ENCODE assay signal across 13 cellular contexts in the genomic region with DNA sequence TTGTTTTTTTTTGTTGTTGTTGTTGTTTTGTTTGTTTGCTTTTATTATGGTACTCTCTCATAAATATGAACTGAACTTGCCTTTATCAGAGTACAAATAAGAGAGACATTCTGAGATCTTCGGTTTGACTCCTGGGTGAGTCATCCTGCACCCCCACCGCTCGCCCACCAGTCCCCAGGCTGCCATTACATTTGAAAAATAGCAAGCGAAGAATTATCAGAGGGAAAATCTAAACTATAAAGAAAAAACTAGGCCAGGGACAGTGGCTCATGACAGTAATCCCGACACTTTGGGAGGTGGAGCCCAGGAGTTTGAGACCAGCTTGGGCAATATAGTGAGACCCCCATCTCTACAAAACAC.
DNase-seq lines count a peak whose midpoint lies in the region; ATAC-seq and TF ChIP-seq lines count a peak whose summit lies in the region.
"Had no signal": no experiment of that assay in that cellular context is flagged by ENCODE, and none has a peak within 500 bp of the region (broad histone marks: within the 10 kb centered on the region; RNA-seq: fewer than 3 reads in every experiment).

No MANE protein-coding gene starts in this region.

- POLR2A ChIA-PET in activated B cell treated with CpG ODN at 0.5 μM for 24 hours (lab: Charles Lee): no interaction called here

- peaks cover 84 to 100% (median 97%) of the 10 kb centered on the region in 10 experiments for H3K4me1 ChIP-seq in BLaER1 treated with 17β-estradiol and CSF1 and Interleukin-3, amounts not matched to agents 10 nM and 100 nM

- TF ChIP-seq CTCF in activated B cell treated with CpG ODN at 0.5 μM for 24 hours (IDR thresholded peaks at IDR 0.05): no peak

- H3K4me1 Mint-ChIP-seq in activated B cell treated with CpG ODN at 0.5 μM for 24 hours: peaks cover 79% of the 10 kb centered on the region
- peaks cover 74% of the 10 kb centered on the region for H3K4me1 Mint-ChIP-seq in activated naive CD4-positive, alpha-beta T cell treated with anti-CD3 and anti-CD28 coated beads for 36 hours (ENCODE audit: low read depth)

- peak overlapping the region; percentile 57 to 87 (median 73) for H3K4me2 ChIP-seq in BLaER1 treated with 17β-estradiol and CSF1 and Interleukin-3, amounts not matched to agents 10 nM and 100 nM
- H3K4me2 ChIP-seq: neural progenitor cell had no signal

- no peaks in the 10 kb centered on the region for H3K36me3 ChIP-seq in BLaER1 treated with 17β-estradiol and CSF1 and Interleukin-3, amounts not matched to agents 10 nM and 100 nM
- H3K36me3 ChIP-seq: neural progenitor cell had no signal

- peak overlapping the region; percentile 61 for H3K27ac Mint-ChIP-seq in activated B cell treated with CpG ODN at 0.5 μM for 24 hours
- H3K27ac Mint-ChIP-seq in activated naive CD4-positive, alpha-beta T cell treated with anti-CD3 and anti-CD28 coated beads for 36 hours: peak overlapping the region; percentile 14
- H3K27ac Mint-ChIP-seq: neural progenitor cell; stimulated activated naive B cell treated with anti-CD40 and anti-IgM and Interleukin-4, amounts not matched to agents 10 μg/mL and 1 μg/mL and 100 μg/mL, for 72 hours had no signal

- H3K36me3 Mint-ChIP-seq in activated B cell treated with CpG ODN at 0.5 μM for 24 hours (ENCODE audit: low read depth): no peaks in the 10 kb centered on the region
- H3K36me3 Mint-ChIP-seq in activated naive CD4-positive, alpha-beta T cell treated with anti-CD3 and anti-CD28 coated beads for 36 hours (ENCODE audit: low read depth): no peaks in the 10 kb centered on the region
- H3K36me3 Mint-ChIP-seq: neural progenitor cell had no signal

- no peak overlapping the region for H3K4me3 Mint-ChIP-seq in activated B cell treated with CpG ODN at 0.5 μM for 24 hours
- no peak overlapping the region for H3K4me3 Mint-ChIP-seq in activated naive CD4-positive, alpha-beta T cell treated with anti-CD3 and anti-CD28 coated beads for 36 hours
- H3K4me3 Mint-ChIP-seq: neural progenitor cell had no signal

- CTCF ChIA-PET in activated B cell treated with CpG ODN at 0.5 μM for 24 hours (lab: Charles Lee): no interaction called here
- CTCF ChIA-PET in activated naive CD4-positive, alpha-beta T cell treated with anti-CD3 and anti-CD28 coated beads for 36 hours (lab: Charles Lee): no interaction called here

- intact Hi-C loops in activated B cell treated with CpG ODN at 0.5 μM for 24 hours (cut with micrococcal nuclease): loop anchor here (2.0 kb wide), 1 partner anchor 14 kb away; no protein-coding TSS in a partner anchor
- intact Hi-C loops in activated naive CD4-positive, alpha-beta T cell treated with anti-CD3 and anti-CD28 coated beads for 36 hours (cut with micrococcal nuclease): loop anchor here (2.0 to 5.0 kb wide), 3 partner anchors 82 to 211 kb away; no protein-coding TSS in a partner anchor

- H3K9ac ChIP-seq in BLaER1 treated with 17β-estradiol and CSF1 and Interleukin-3, amounts not matched to agents 10 nM and 100 nM: peak overlapping the region in 7 of 11 experiments; percentile 35 to 73 (median 63); a peak in 13 of 22 replicates
- H3K9ac ChIP-seq: neural progenitor cell had no signal

- H4K20me1 ChIP-seq in BLaER1 treated with 17β-estradiol and CSF1 and Interleukin-3, amounts not matched to agents 10 nM and 100 nM: no peaks in the 10 kb centered on the region

- ATAC-seq in activated B cell treated with CpG ODN at 0.5 μM for 24 hours (ENCODE audit: low read depth): no peak
- ATAC-seq in GM21786 (IDR thresholded peaks at IDR 0.05; ENCODE audit: unreplicated experiment): no peak
- no peak for ATAC-seq in GM18498 (IDR thresholded peaks at IDR 0.05; ENCODE audit: unreplicated experiment)
- ATAC-seq in HG03432 (IDR thresholded peaks at IDR 0.05; ENCODE audit: unreplicated experiment): no peak
- ATAC-seq: sciatic nerve; SK-N-SH treated with all-trans-retinoic acid at 6 μM for 48 hours; stimulated activated naive B cell treated with anti-CD40 and anti-IgM and Interleukin-4, amounts not matched to agents 10 μg/mL and 1 μg/mL and 100 μg/mL, for 72 hours had no signal

- DNase-seq in activated B cell treated with CpG ODN at 0.5 μM for 24 hours: no peak
- peak; percentile 45 for DNase-seq in activated naive CD4-positive, alpha-beta T cell treated with anti-CD3 and anti-CD28 coated beads for 36 hours
- DNase-seq in stimulated activated CD4-positive, alpha-beta T cell treated with anti-CD3 and anti-CD28 coated beads, Interleukin-1b, Interleukin-23, amount 100 ng/mL, for 48 hours: peak; percentile 45
- no peak for DNase-seq in Ammon's horn (ENCODE audit: low spot score)
- DNase-seq: DMS79 treated with DMSO at 0.1 percent for 48 hours; stimulated activated naive B cell treated with anti-CD40 and anti-IgM and Interleukin-4, amounts not matched to agents 10 μg/mL and 1 μg/mL and 100 μg/mL, for 72 hours had no signal

- no peaks in the 10 kb centered on the region for H3K27me3 Mint-ChIP-seq in activated B cell treated with CpG ODN at 0.5 μM for 24 hours
- no peaks in the 10 kb centered on the region for H3K27me3 Mint-ChIP-seq in activated naive CD4-positive, alpha-beta T cell treated with anti-CD3 and anti-CD28 coated beads for 36 hours (ENCODE audit: low read depth)
- H3K27me3 Mint-ChIP-seq: stimulated activated naive B cell treated with anti-CD40 and anti-IgM and Interleukin-4, amounts not matched to agents 10 μg/mL and 1 μg/mL and 100 μg/mL, for 72 hours had no signal

- H3K4me3 ChIP-seq in BLaER1 treated with 17β-estradiol and CSF1 and Interleukin-3, amounts not matched to agents 10 nM and 100 nM: 0 out of 20 replicates have a peak overlapping the region, but pooled peaks of 1 of the 10 experiments have one; percentile 3
- H3K4me3 ChIP-seq: neural progenitor cell had no signal

- H3K9me3 Mint-ChIP-seq in activated B cell treated with CpG ODN at 0.5 μM for 24 hours: no peaks in the 10 kb centered on the region
- H3K9me3 Mint-ChIP-seq in activated naive CD4-positive, alpha-beta T cell treated with anti-CD3 and anti-CD28 coated beads for 36 hours: no peaks in the 10 kb centered on the region
- H3K9me3 Mint-ChIP-seq: neural progenitor cell had no signal

- peak overlapping the region in 10 of 11 experiments; percentile 42 to 94 (median 81); a peak in 20 of 22 replicates for H3K27ac ChIP-seq in BLaER1 treated with 17β-estradiol and CSF1 and Interleukin-3, amounts not matched to agents 10 nM and 100 nM
- H3K27ac ChIP-seq: neural progenitor cell had no signal

- peaks cover 0 to 7% (median 0%) of the 10 kb centered on the region in 11 experiments; a peak in 4 of 22 replicates for H3K9me3 ChIP-seq in BLaER1 treated with 17β-estradiol and CSF1 and Interleukin-3, amounts not matched to agents 10 nM and 100 nM (replicated peaks in 1 of 11)

- no peaks in the 10 kb centered on the region for H3K27me3 ChIP-seq in BLaER1 treated with 17β-estradiol and CSF1 and Interleukin-3, amounts not matched to agents 10 nM and 100 nM
- H3K27me3 ChIP-seq: neural progenitor cell had no signal

Comparison
In these comparisons a context has a peak if more than half of its experiments do, and no peak if none do; other contexts are left out.
1. DNase-seq: peak in activated naive CD4-positive, alpha-beta T cell treated with anti-CD3 and anti-CD28 coated beads for 36 hours (single experiment) and stimulated activated CD4-positive, alpha-beta T cell treated with anti-CD3 and anti-CD28 coated beads, Interleukin-1b, Interleukin-23, amount 100 ng/mL, for 48 hours (single experiment); none in activated B cell treated with CpG ODN at 0.5 μM for 24 hours (single experiment) and Ammon's horn (single experiment).